ENCODE assay signal across 16 cellular contexts in the genomic region with DNA sequence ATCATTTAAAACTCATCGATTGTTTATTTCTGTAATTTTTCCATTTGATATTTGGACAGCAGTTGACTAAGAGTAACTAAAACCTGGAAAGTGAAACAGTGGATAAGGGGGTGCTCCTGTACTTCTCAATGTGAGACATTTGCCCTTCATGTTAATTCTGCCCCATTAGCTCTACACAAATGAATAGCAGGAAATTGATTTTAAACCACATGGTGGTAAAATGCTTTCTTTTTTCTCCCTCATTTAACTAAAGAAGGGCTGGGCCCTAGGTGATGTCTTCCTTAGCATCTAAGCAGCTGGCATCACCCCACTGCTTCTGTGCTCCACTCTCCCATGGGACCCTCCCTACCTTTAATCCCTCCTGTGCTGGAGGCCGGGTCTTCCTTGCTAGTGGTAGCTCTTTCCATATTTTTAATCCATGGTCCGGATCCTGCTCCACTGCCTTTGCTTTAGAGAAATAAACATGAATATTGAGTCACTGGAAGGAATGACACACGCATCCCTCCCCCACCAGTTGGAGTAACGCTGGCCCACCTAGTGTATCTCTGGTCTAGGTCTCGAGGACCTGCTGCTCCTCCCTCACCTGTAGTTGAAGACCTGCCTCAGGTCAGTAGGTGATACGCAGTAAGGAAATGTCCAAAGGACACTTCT. TPM values are rescaled to one million over a fixed set of nuclear protein-coding genes. Genes with fewer than 3 reads are reported as not detected.
DNase-seq lines count a peak whose midpoint lies in the region; ATAC-seq and TF ChIP-seq lines count a peak whose summit lies in the region.
"Had no signal": no experiment of that assay in that cellular context is flagged by ENCODE, and none has a peak within 500 bp of the region (broad histone marks: within the 10 kb centered on the region; RNA-seq: fewer than 3 reads in every experiment).

No MANE protein-coding gene starts in this region.

- 94% methylated on average over 7 of the region's 7 CpGs for WGBS in esophagus muscularis mucosa
- WGBS in heart right ventricle, 2 donors, result 97 to 98% methylated on average over 7 of the region's 7 CpGs

- TF ChIP-seq POLR2A in esophagus muscularis mucosa (IDR thresholded peaks at IDR 0.05; ENCODE audit: low read depth), result no peak

- no peaks in the 10 kb centered on the region for H3K36me3 Mint-ChIP-seq in chondrocyte (ENCODE audit: low read depth)

- no peak overlapping the region for H3K4me3 ChIP-seq in esophagus muscularis mucosa
- no peak overlapping the region for H3K4me3 ChIP-seq in heart right ventricle
- H3K4me3 ChIP-seq: MG63 had no signal

- H3K27ac Mint-ChIP-seq in chondrocyte (ENCODE audit: unreplicated experiment), result no peak overlapping the region
- H3K27ac Mint-ChIP-seq: B cell; CD4-positive, CD25-positive, alpha-beta regulatory T cell had no signal

- intact Hi-C loops in esophagus muscularis mucosa (cut with DNase I), result no loop called here
- intact Hi-C loops in heart right ventricle (cut with DNase I), result no loop called here

- no peaks in the 10 kb centered on the region for H3K4me1 Mint-ChIP-seq in chondrocyte (ENCODE audit: low read depth)
- H3K4me1 Mint-ChIP-seq: B cell had no signal

- H3K27ac ChIP-seq in esophagus muscularis mucosa (replicated peaks in 1 of 4), result no peak overlapping the region
- no peak overlapping the region for H3K27ac ChIP-seq in heart right ventricle
- H3K27ac ChIP-seq: 22Rv1 had no signal

- TF ChIP-seq EP300 in esophagus muscularis mucosa (IDR thresholded peaks at IDR 0.05), result no peak

- H3K9me3 ChIP-seq in esophagus muscularis mucosa, result no peaks in the 10 kb centered on the region
- H3K9me3 ChIP-seq in heart right ventricle, result no peaks in the 10 kb centered on the region
- H3K9me3 ChIP-seq: MG63 had no signal

- H3K27me3 Mint-ChIP-seq in chondrocyte (ENCODE audit: low read depth), result no peaks in the 10 kb centered on the region
- H3K27me3 Mint-ChIP-seq: CD4-positive, CD25-positive, alpha-beta regulatory T cell had no signal

- no peaks in the 10 kb centered on the region for H3K36me3 ChIP-seq in esophagus muscularis mucosa
- H3K36me3 ChIP-seq in heart right ventricle, result no peaks in the 10 kb centered on the region
- H3K36me3 ChIP-seq: MG63 had no signal

- TF ChIP-seq CTCF in esophagus muscularis mucosa (IDR thresholded peaks at IDR 0.05), result no peak
- TF ChIP-seq CTCF in heart right ventricle (IDR thresholded peaks at IDR 0.05), result no peak
- no peak for TF ChIP-seq CTCF in chondrocyte (IDR thresholded peaks at IDR 0.05)

- H3K4me3 Mint-ChIP-seq in chondrocyte (ENCODE audit: unreplicated experiment), result no peak overlapping the region
- H3K4me3 Mint-ChIP-seq: B cell; CD4-positive, CD25-positive, alpha-beta regulatory T cell had no signal

- peaks cover 0 to 18% (median 14%) of the 10 kb centered on the region in 4 donors for H3K4me1 ChIP-seq in esophagus muscularis mucosa
- H3K4me1 ChIP-seq in heart right ventricle, result peaks cover 0 to 4% (median 0%) of the 10 kb centered on the region in 9 donors

- no peaks in the 10 kb centered on the region for H3K9me3 Mint-ChIP-seq in chondrocyte (ENCODE audit: low read depth)
- H3K9me3 Mint-ChIP-seq: CD4-positive, CD25-positive, alpha-beta regulatory T cell had no signal

- DNase-seq in NCI-H2107 treated with DMSO at 0.1 percent for 48 hours (lab: John Stamatoyannopoulos, UW; ENCODE audit: unreplicated experiment) (peak; percentile 60), NCI-H2107 (lab: John Stamatoyannopoulos, UW) (no peak), ELR (ENCODE audit: low read depth) (peak; percentile 18), NCI-H2081 treated with DMSO at 0.1 percent for 48 hours (lab: John Stamatoyannopoulos, UW) (peak; percentile 46), esophagus muscularis mucosa (ENCODE audit: extremely low spot score) (peak; percentile 72), SW 1271 (lab: John Stamatoyannopoulos, UW) (no peak), heart right ventricle (no peak), chondrocyte (ENCODE audit: low spot score) (no peak)
- DNase-seq: MG63, NCI-H1105, NCI-H748 treated with DMSO at 0.1 percent for 48 hours, SIG-M5 had no signal

- H3K27me3 ChIP-seq in esophagus muscularis mucosa (no peaks in the 10 kb centered on the region), heart right ventricle (no peaks in the 10 kb centered on the region)
- H3K27me3 ChIP-seq: MG63 had no signal

- ATAC-seq in heart right ventricle, result no peak

RNA-seq across cellular contexts. Expression of a gene that starts 30.2 kb away (rescaled TPM):
- under 1 TPM in 3 of 4 donors, not detected in 1; under 0.01 to 0.40 (median 0.32) TPM for total RNA-seq in esophagus muscularis mucosa
- total RNA-seq in heart right ventricle, result 1 to 10 TPM in 1 of 10 donors, under 1 TPM in 1, not detected in 8; 0.08 to 3.2 TPM
- under 1 TPM in 1 of 2 donors, not detected in 1; 0.09 TPM for polyA plus RNA-seq in heart right ventricle
- 9.5 to 19.1 TPM (median 9.9 TPM) in 3 replicates for total RNA-seq in chondrocyte
- total RNA-seq: G401 had no signal

Comparison
In these comparisons a context has a peak if more than half of its experiments do, and no peak if none do; other contexts are left out.
1. DNase-seq: peak in NCI-H2107 treated with DMSO at 0.1 percent for 48 hours (single experiment), ELR (single experiment), NCI-H2081 treated with DMSO at 0.1 percent for 48 hours (single experiment) and esophagus muscularis mucosa (single experiment); none in NCI-H2107 (single experiment), SW 1271 (0 of 2), heart right ventricle (0 of 2) and chondrocyte (single experiment).